ENCODE assay signal across 1 cellular context in the genomic region with DNA sequence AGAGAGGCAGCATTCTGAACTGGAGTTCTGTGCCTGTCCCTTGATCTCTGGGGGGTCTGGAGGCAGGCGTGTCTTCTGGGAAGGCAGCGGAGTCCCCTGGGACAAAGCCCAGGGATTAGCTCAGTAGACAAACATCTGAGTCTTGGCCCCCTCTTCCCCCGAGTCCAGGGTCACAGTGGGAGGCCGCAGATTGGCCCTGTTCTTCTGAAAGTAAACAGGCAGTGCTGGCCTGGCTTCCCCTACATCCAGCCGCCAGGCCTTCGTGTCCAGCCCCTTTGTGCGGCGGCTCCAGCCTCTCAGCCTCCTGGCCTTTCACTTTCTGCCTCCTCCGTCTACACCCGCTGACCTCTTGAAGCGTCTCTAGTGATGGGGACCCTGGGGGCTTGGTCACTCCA.
TF ChIP-seq lines count a peak whose summit lies in the region.

No MANE protein-coding gene starts in this region.

TF ChIP-seq in A549, 52 proteins besides CTCF, POLR2A, EP300 and RAD21 (continued from another document):
- TF ChIP-seq, protein P1, sequence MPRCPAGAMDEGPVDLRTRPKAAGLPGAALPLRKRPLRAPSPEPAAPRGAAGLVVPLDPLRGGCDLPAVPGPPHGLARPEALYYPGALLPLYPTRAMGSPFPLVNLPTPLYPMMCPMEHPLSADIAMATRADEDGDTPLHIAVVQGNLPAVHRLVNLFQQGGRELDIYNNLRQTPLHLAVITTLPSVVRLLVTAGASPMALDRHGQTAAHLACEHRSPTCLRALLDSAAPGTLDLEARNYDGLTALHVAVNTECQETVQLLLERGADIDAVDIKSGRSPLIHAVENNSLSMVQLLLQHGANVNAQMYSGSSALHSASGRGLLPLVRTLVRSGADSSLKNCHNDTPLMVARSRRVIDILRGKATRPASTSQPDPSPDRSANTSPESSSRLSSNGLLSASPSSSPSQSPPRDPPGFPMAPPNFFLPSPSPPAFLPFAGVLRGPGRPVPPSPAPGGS (IDR thresholded peaks at IDR 0.05) = 0 out of 3 replicates have a peak, but pooled peaks have one; percentile 11
- TF ChIP-seq SMC3 (IDR thresholded peaks at IDR 0.05) (0 out of 3 replicates have a peak, but pooled peaks have one; percentile 22), GATA3 (IDR thresholded peaks at IDR 0.05; ENCODE audit: borderline replicate concordance) (peak; percentile 62), FOSL2 (IDR thresholded peaks at IDR 0.05) (0 out of 2 replicates have a peak, but pooled peaks have one; percentile 21), FOSL2 (CRISPR knock-in tag; IDR thresholded peaks at IDR 0.05) (no peak; the same call in 1 of the 2 replicates), MAZ (IDR thresholded peaks at IDR 0.05; ENCODE audit: borderline replicate concordance, low read depth, low read length) (no peak), JUN (IDR thresholded peaks at IDR 0.05) (peak; percentile 88 to 96), CEBPB (IDR thresholded peaks at IDR 0.05) (0 out of 4 replicates have a peak, but pooled peaks of 1 of the 2 experiments have one; percentile 3), CHD4 (IDR thresholded peaks at IDR 0.05; ENCODE audit: borderline replicate concordance) (no peak), HEYL (CRISPR knock-in tag; IDR thresholded peaks at IDR 0.05) (no peak), JUNB (IDR thresholded peaks at IDR 0.05) (peak; percentile 52; the same call in 1 of the 2 replicates)
